In the genomic region with DNA sequence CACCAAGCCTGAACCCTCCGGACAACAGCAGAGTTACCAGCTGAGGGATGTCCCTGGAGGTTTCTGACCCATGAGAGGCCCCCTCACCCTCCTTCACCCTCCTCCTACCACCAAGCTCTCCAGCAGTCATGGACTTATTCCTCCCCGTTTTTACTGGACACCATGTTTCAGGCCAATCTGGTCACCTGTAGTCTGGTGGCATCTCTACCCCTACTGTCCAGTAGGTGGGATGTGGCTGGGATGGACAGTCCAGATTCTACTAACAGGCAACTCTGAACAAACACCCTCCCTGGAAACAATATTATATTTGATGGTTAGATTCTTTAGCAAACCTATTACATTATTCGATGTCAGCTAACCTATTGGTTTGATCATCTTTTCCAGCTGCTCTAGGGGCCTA, we compare ENCODE assay signal across 22 cellular contexts.
A peak's percentile ranks its signal among the peaks of the same experiment; 100 is the strongest.
DNase-seq lines count a peak whose midpoint lies in the region; ATAC-seq and TF ChIP-seq lines count a peak whose summit lies in the region.
"Had no signal": no experiment of that assay in that cellular context is flagged by ENCODE, and none has a peak within 500 bp of the region (broad histone marks: within the 10 kb centered on the region; RNA-seq: fewer than 3 reads in every experiment).

No MANE protein-coding gene starts in this region.

- H3K4me1 Mint-ChIP-seq in CD4-positive, CD25-positive, alpha-beta regulatory T cell, result peaks cover 22 to 52% (median 37%) of the 10 kb centered on the region in 4 donors
- peaks cover 4% of the 10 kb centered on the region for H3K4me1 Mint-ChIP-seq in activated CD8-positive, alpha-beta T cell treated with anti-CD3 and anti-CD28 coated beads, Interleukin-2, amount 10 ng/mL, durations not matched to agents 7 days and 5 days (ENCODE audit: low read depth)
- H3K4me1 Mint-ChIP-seq in naive B cell (peaks cover 55 to 91% (median 65%) of the 10 kb centered on the region in 3 donors), mesothelial cell of epicardium (peaks cover 5% of the 10 kb centered on the region)

- in situ Hi-C loops in GM18951 (cut with MboI; ENCODE audit: low sequenced_read_pairs, unreplicated experiment), result no loop called here

- POLR2A ChIA-PET in activated CD8-positive, alpha-beta T cell treated with anti-CD3 and anti-CD28 coated beads, Interleukin-2, amount 10 ng/mL, durations not matched to agents 7 days and 5 days (lab: Charles Lee), result interaction anchor here (0.6 kb wide), 1 partner anchor 669 kb away, joined by 4 read pairs; no protein-coding TSS in a partner anchor

- TF ChIP-seq CTCF in mesothelial cell of epicardium (IDR thresholded peaks at IDR 0.05; ENCODE audit: unreplicated experiment), result no peak
- TF ChIP-seq CTCF in psoas muscle (IDR thresholded peaks at IDR 0.05), result no peak
- no peak; the same call in 1 of the 2 replicates for TF ChIP-seq CTCF in BE2C (IDR thresholded peaks at IDR 0.05; ENCODE audit: low read depth, low read length)

- no peak overlapping the region for H3K27ac ChIP-seq in CD4-positive, CD25-positive, alpha-beta regulatory T cell (ENCODE audit: insufficient read depth, low read length, poor library complexity, severe bottlenecking)
- no peak overlapping the region for H3K27ac ChIP-seq in psoas muscle

- TF ChIP-seq POLR2A in GM18951 (IDR thresholded peaks at IDR 0.05; ENCODE audit: extremely low read depth, insufficient read depth, insufficient read length), result peak; percentile 14

- H3K4me3 Mint-ChIP-seq in CD4-positive, CD25-positive, alpha-beta regulatory T cell, result no peak overlapping the region
- no peak overlapping the region for H3K4me3 Mint-ChIP-seq in activated CD8-positive, alpha-beta T cell treated with anti-CD3 and anti-CD28 coated beads, Interleukin-2, amount 10 ng/mL, durations not matched to agents 7 days and 5 days
- H3K4me3 Mint-ChIP-seq in naive B cell (peak overlapping the region in 6 of 8 donors; percentile 16 to 83 (median 48)), mesothelial cell of epicardium (no peak overlapping the region)
- H3K4me3 Mint-ChIP-seq: central memory CD8-positive, alpha-beta T cell had no signal

- H3K27me3 ChIP-seq in CD4-positive, CD25-positive, alpha-beta regulatory T cell (ENCODE audit: control insufficient read depth, insufficient read depth, low read length), result no peaks in the 10 kb centered on the region
- H3K27me3 ChIP-seq in psoas muscle (ENCODE audit: insufficient read depth in 3 of 3, low read length in 2 of 3), result no peaks in the 10 kb centered on the region
- H3K27me3 ChIP-seq in BE2C, result no peaks in the 10 kb centered on the region
- H3K27me3 ChIP-seq: MG63, sigmoid colon had no signal

- 91 to 96% (median 93%) methylated on average over 3 of the region's 3 CpGs for WGBS in psoas muscle, 3 donors

- H3K27ac Mint-ChIP-seq in CD4-positive, CD25-positive, alpha-beta regulatory T cell, result peak overlapping the region in 2 of 3 donors; percentile 37 to 54
- H3K27ac Mint-ChIP-seq in activated CD8-positive, alpha-beta T cell treated with anti-CD3 and anti-CD28 coated beads, Interleukin-2, amount 10 ng/mL, durations not matched to agents 7 days and 5 days, result peak overlapping the region; percentile 20
- H3K27ac Mint-ChIP-seq in naive B cell, result peak overlapping the region; percentile 80 to 94 (median 93)
- no peak overlapping the region for H3K27ac Mint-ChIP-seq in mesothelial cell of epicardium

- H3K27me3 Mint-ChIP-seq in CD4-positive, CD25-positive, alpha-beta regulatory T cell, result no peaks in the 10 kb centered on the region
- no peaks in the 10 kb centered on the region for H3K27me3 Mint-ChIP-seq in activated CD8-positive, alpha-beta T cell treated with anti-CD3 and anti-CD28 coated beads, Interleukin-2, amount 10 ng/mL, durations not matched to agents 7 days and 5 days (ENCODE audit: low read depth)
- no peaks in the 10 kb centered on the region for H3K27me3 Mint-ChIP-seq in naive B cell
- no peaks in the 10 kb centered on the region for H3K27me3 Mint-ChIP-seq in mesothelial cell of epicardium (ENCODE audit: low read depth)
- H3K27me3 Mint-ChIP-seq: central memory CD8-positive, alpha-beta T cell had no signal

- no peak for DNase-seq in CD4-positive, CD25-positive, alpha-beta regulatory T cell
- DNase-seq in activated CD8-positive, alpha-beta T cell treated with anti-CD3 and anti-CD28 coated beads, Interleukin-2, amount 10 ng/mL, durations not matched to agents 7 days and 5 days, result no peak
- DNase-seq in naive B cell, result no peak
- DNase-seq in mesothelial cell of epicardium (ENCODE audit: low spot score in 2 of 2, unreplicated experiment in 2 of 2), result no peak
- no peak for DNase-seq in psoas muscle
- DNase-seq in BE2C, result no peak
- DNase-seq: activated naive CD4-positive, alpha-beta T cell treated with anti-CD3 and anti-CD28 coated beads, Interleukin-2, amount 50 U/mL, for 16 hours; COR-L47; dermis blood vessel endothelial cell; DMS79; GF-D8; HCEC 1CT; islet precursor cell; KBM-7; MG63; NCI-H1436 treated with DMSO at 0.1 percent for 48 hours; sigmoid colon; T1000; trophoblast cell had no signal

- CTCF ChIA-PET in activated CD8-positive, alpha-beta T cell treated with anti-CD3 and anti-CD28 coated beads, Interleukin-2, amount 10 ng/mL, durations not matched to agents 7 days and 5 days (lab: Charles Lee), result interaction anchor here (1.8 kb wide), 1 partner anchor 8 kb away, joined by 6 read pairs; no protein-coding TSS in a partner anchor

- ATAC-seq in CD4-positive, CD25-positive, alpha-beta regulatory T cell (ENCODE audit: low read depth in 2 of 2), result no peak
- no peak for ATAC-seq in activated CD8-positive, alpha-beta T cell treated with anti-CD3 and anti-CD28 coated beads, Interleukin-2, amount 10 ng/mL, durations not matched to agents 7 days and 5 days
- ATAC-seq in naive B cell (ENCODE audit: low read depth in 2 of 2) (no peak), psoas muscle (no peak)
- ATAC-seq: Right ventricle myocardium inferior had no signal

- no peaks in the 10 kb centered on the region for H3K9me3 ChIP-seq in CD4-positive, CD25-positive, alpha-beta regulatory T cell (ENCODE audit: control insufficient read depth in 2 of 2, low read length in 2 of 2)
- H3K9me3 ChIP-seq in psoas muscle, result no peaks in the 10 kb centered on the region
- H3K9me3 ChIP-seq in BE2C, result no peaks in the 10 kb centered on the region
- H3K9me3 ChIP-seq: MG63, sigmoid colon had no signal

- no peaks in the 10 kb centered on the region for H3K4me1 ChIP-seq in CD4-positive, CD25-positive, alpha-beta regulatory T cell (ENCODE audit: control insufficient read depth, insufficient read depth, low read length, poor library complexity, severe bottlenecking)
- H3K4me1 ChIP-seq in psoas muscle (peaks cover 9% of the 10 kb centered on the region), BE2C (peaks cover 5% of the 10 kb centered on the region; the same call in 1 of the 2 replicates)

- H3K36me3 Mint-ChIP-seq in CD4-positive, CD25-positive, alpha-beta regulatory T cell, result peaks cover 55% of the 10 kb centered on the region
- peaks cover 74% of the 10 kb centered on the region for H3K36me3 Mint-ChIP-seq in activated CD8-positive, alpha-beta T cell treated with anti-CD3 and anti-CD28 coated beads, Interleukin-2, amount 10 ng/mL, durations not matched to agents 7 days and 5 days (ENCODE audit: low read depth)
- peaks cover 0 to 23% of the 10 kb centered on the region in 2 donors for H3K36me3 Mint-ChIP-seq in naive B cell
- peaks cover 17% of the 10 kb centered on the region for H3K36me3 Mint-ChIP-seq in mesothelial cell of epicardium

- intact Hi-C loops in psoas muscle (cut with DNase I), result no loop called here

- H3K9me3 Mint-ChIP-seq in CD4-positive, CD25-positive, alpha-beta regulatory T cell, result peaks cover 0 to 4% (median 0%) of the 10 kb centered on the region in 7 donors
- no peaks in the 10 kb centered on the region for H3K9me3 Mint-ChIP-seq in activated CD8-positive, alpha-beta T cell treated with anti-CD3 and anti-CD28 coated beads, Interleukin-2, amount 10 ng/mL, durations not matched to agents 7 days and 5 days (ENCODE audit: insufficient read depth)
- H3K9me3 Mint-ChIP-seq in naive B cell, result peaks cover 0 to 2% (median 0%) of the 10 kb centered on the region in 7 donors
- peaks cover 2% of the 10 kb centered on the region for H3K9me3 Mint-ChIP-seq in mesothelial cell of epicardium
- H3K9me3 Mint-ChIP-seq: central memory CD8-positive, alpha-beta T cell had no signal

- H3K36me3 ChIP-seq in CD4-positive, CD25-positive, alpha-beta regulatory T cell (ENCODE audit: control insufficient read depth, insufficient read depth, low read length), result peaks cover 62% of the 10 kb centered on the region
- peaks cover 0 to 4% of the 10 kb centered on the region in 2 donors for H3K36me3 ChIP-seq in psoas muscle (ENCODE audit: insufficient read depth in 1 of 2, low read depth in 1 of 2)
- H3K36me3 ChIP-seq in BE2C, result peaks cover 21% of the 10 kb centered on the region
- H3K36me3 ChIP-seq: sigmoid colon had no signal

- no peak overlapping the region for H3K4me3 ChIP-seq in CD4-positive, CD25-positive, alpha-beta regulatory T cell (ENCODE audit: low read depth, low read length)
- H3K4me3 ChIP-seq in psoas muscle (no peak overlapping the region), BE2C (ENCODE audit: low read depth, low read length) (no peak overlapping the region)
- H3K4me3 ChIP-seq: MG63, sigmoid colon had no signal

Comparison
In these comparisons a context has a peak if more than half of its experiments do, and no peak if none do; other contexts are left out.
1. H3K4me3 Mint-ChIP-seq: peak in naive B cell (6 of 8); none in CD4-positive, CD25-positive, alpha-beta regulatory T cell (0 of 4), activated CD8-positive, alpha-beta T cell treated with anti-CD3 and anti-CD28 coated beads, Interleukin-2, amount 10 ng/mL, durations not matched to agents 7 days and 5 days (single experiment) and mesothelial cell of epicardium (single experiment).